18 cellular contexts compared by ENCODE assay signal in genomic region chrX:90012395-90012794, GRCh38.
"Had no signal": no experiment of that assay in that cellular context is flagged by ENCODE, and none has a peak within 500 bp of the region (broad histone marks: within the 10 kb centered on the region; RNA-seq: fewer than 3 reads in every experiment).

No MANE protein-coding gene starts in this region.

- H3K9me3 ChIP-seq: neutrophil, ovary, pancreas, prostate gland, right lobe of liver, sigmoid colon had no signal

- H3K4me1 ChIP-seq: neural progenitor cell, pancreas, parathyroid adenoma, prostate gland, psoas muscle, right atrium auricular region, right lobe of liver, sigmoid colon, spleen had no signal

- H3K27ac ChIP-seq: neural progenitor cell, neutrophil, ovary, pancreas, parathyroid adenoma, prostate gland, psoas muscle, right atrium auricular region, right lobe of liver, sigmoid colon, skin epidermis, spleen had no signal

- ATAC-seq: naive thymus-derived CD8-positive, alpha-beta T cell; natural killer cell; natural killer cell treated with Interleukin-12 subunit alpha and Interleukin-12 subunit beta and Interleukin-15 and Interleukin-18, amount 100 ng/mL, for 72 hours; pancreas; psoas muscle; right cardiac atrium; right lobe of liver; sciatic nerve had no signal

- H3K36me3 ChIP-seq: neural progenitor cell, neutrophil, ovary, pancreas, prostate gland, right atrium auricular region, right lobe of liver, sigmoid colon, spleen had no signal

- H3K4me3 ChIP-seq: neural progenitor cell, ovary, pancreas, prostate gland, psoas muscle, right atrium auricular region, right lobe of liver, sigmoid colon, skin epidermis, smooth muscle cell, spleen had no signal
